8 cellular contexts compared by ENCODE assay signal in genomic region chr1:32703479-32704291, GRCh38. TPM values are rescaled to one million over a fixed set of nuclear protein-coding genes. Genes with fewer than 3 reads are reported as not detected.
DNase-seq lines count a peak whose midpoint lies in the region; ATAC-seq, FAIRE-seq and TF ChIP-seq lines count a peak whose summit lies in the region.

No MANE protein-coding gene starts in this region.

- no peak overlapping the region for H2AFZ ChIP-seq in OCI-LY3 (ENCODE audit: low read depth, low read length)

- H3K36me3 ChIP-seq in BJ (ENCODE audit: control insufficient read depth, insufficient read depth, low read length) (no peaks in the 10 kb centered on the region), OCI-LY3 (replicated peaks; ENCODE audit: low read depth, low read length) (no peaks in the 10 kb centered on the region)

- CTCF ChIA-PET in BJ (lab: Yijun Ruan, JAX), result interaction anchor here (0.9 to 6.6 kb wide), 7 partner anchors 9 to 174 kb away, joined by 3 to 44 read pairs (median 4); no protein-coding TSS in a partner anchor

- H3K4me1 ChIP-seq in OCI-LY3 (ENCODE audit: low read length), result peaks cover 4% of the 10 kb centered on the region; the same call in 1 of the 2 replicates

- TF ChIP-seq POLR2A in GM12891 (IDR thresholded peaks at IDR 0.05; ENCODE audit: low read depth, low read length), result no peak

- H3K79me2 ChIP-seq in OCI-LY3 (ENCODE audit: low read length), result no peaks in the 10 kb centered on the region

- no peaks in the 10 kb centered on the region for H3K27me3 ChIP-seq in BJ (ENCODE audit: control insufficient read depth, insufficient read depth, low read length)
- H3K27me3 ChIP-seq in OCI-LY3 (ENCODE audit: low read depth, low read length), result peaks cover 16% of the 10 kb centered on the region

- H3K4me2 ChIP-seq in OCI-LY3 (ENCODE audit: low read length), result peak overlapping the region; percentile 80

- H3K27ac Mint-ChIP-seq in natural killer cell, result peak overlapping the region in 1 of 2 donors; percentile 19

- H3K36me3 Mint-ChIP-seq in natural killer cell, result no peaks in the 10 kb centered on the region

- H3K27me3 Mint-ChIP-seq in natural killer cell (ENCODE audit: low read depth in 2 of 2), result peaks cover 14 to 26% of the 10 kb centered on the region in 2 donors

- TF ChIP-seq CTCF in BJ (IDR thresholded peaks at IDR 0.05; ENCODE audit: insufficient read depth, low read depth, low read length), result no peak
- no peak for TF ChIP-seq CTCF in OCI-LY3 (IDR thresholded peaks at IDR 0.05; ENCODE audit: low read depth, low read length)
- TF ChIP-seq CTCF in epithelial cell of proximal tubule (conservative IDR thresholded peaks at IDR 0.05; ENCODE audit: low read depth, low read length), result no peak
- no peak for TF ChIP-seq CTCF in natural killer cell (IDR thresholded peaks at IDR 0.05)

- intact Hi-C loops in natural killer cell (cut with micrococcal nuclease), result no loop called here

- no peaks in the 10 kb centered on the region for H3K9me3 Mint-ChIP-seq in natural killer cell

- H3K27ac ChIP-seq in OCI-LY3 (ENCODE audit: low read length), result no peak overlapping the region

- no peaks in the 10 kb centered on the region for H3K9me3 ChIP-seq in OCI-LY3 (ENCODE audit: insufficient read depth, low read length)

- ATAC-seq in natural killer cell (no peak), GM18858 (IDR thresholded peaks at IDR 0.05; ENCODE audit: unreplicated experiment) (no peak)

- FAIRE-seq in GM12891 (lab: Jason Lieb, UNC), result no peak

- POLR2A ChIA-PET in BJ (lab: Charles Lee), result interaction anchor here (0.7 to 1.9 kb wide), 4 partner anchors 16 to 53 kb away, joined by 3 to 14 read pairs (median 4); partner anchors contain the start of gene RBBP4

- H4K20me1 ChIP-seq in OCI-LY3 (ENCODE audit: insufficient read depth, low read length), result no peaks in the 10 kb centered on the region

- H3K4me3 Mint-ChIP-seq in natural killer cell, result peak overlapping the region; percentile 68

- DNase-seq in BJ (ENCODE audit: low read depth) (peak; percentile 93), epithelial cell of proximal tubule (ENCODE audit: low read depth) (peak; percentile 38), natural killer cell (no peak), GM12891 (ENCODE audit: insufficient read length, low spot score) (no peak)
- no peak for DNase-seq in NK-92 treated with Interleukin-12 subunit alpha and Interleukin-12 subunit beta, amount 100 ng/mL, for 24 hours (lab: John Stamatoyannopoulos, UW)
- DNase-seq in activated naive CD4-positive, alpha-beta T cell treated with Interleukin-2 at 50 U/mL for 16 hours, result no peak

- peak overlapping the region; percentile 40; the same call in 1 of the 2 replicates for H3K9ac ChIP-seq in OCI-LY3 (ENCODE audit: low read length)

- H3K4me1 Mint-ChIP-seq in natural killer cell, result peaks cover 7 to 14% of the 10 kb centered on the region in 2 donors

- H3K4me3 ChIP-seq in BJ (ENCODE audit: low read depth, low read length) (peak overlapping the region; percentile 76), OCI-LY3 (ENCODE audit: low read length) (peak overlapping the region; percentile 79), epithelial cell of proximal tubule (ENCODE audit: low read depth, low read length) (peak overlapping the region; percentile 84)

TF ChIP-seq in GM12891, 5 proteins besides CTCF, POLR2A, EP300 and RAD21:
- no peak for TF ChIP-seq POU2F2 (IDR thresholded peaks at IDR 0.05; ENCODE audit: low read depth, low read length)
TF ChIP-seq in GM12891: peak in this region for 0.

RNA-seq across cellular contexts. Expression of gene SYNC, which starts 1.1 kb away (rescaled TPM):
- 57.3 and 60.5 TPM in 2 replicates for polyA plus RNA-seq in BJ (2011; rRNA removed)
- 29.3 and 34.6 TPM in 2 replicates for polyA minus RNA-seq in BJ (2011; rRNA and poly(A)+ RNA removed)
- total RNA-seq in epithelial cell of proximal tubule (6.6 and 10.3 TPM in 2 replicates), natural killer cell (not detected)
- polyA plus RNA-seq in GM12891 (2012; ENCODE audit: low read depth, missing spikeins), result not detected

RNA-seq across cellular contexts. Expression of gene RBBP4, which starts 52.7 kb away (rescaled TPM):
- polyA plus RNA-seq in BJ (2011; rRNA removed), result 67.0 and 102 TPM in 2 replicates
- 64.0 and 72.0 TPM in 2 replicates for polyA minus RNA-seq in BJ (2011; rRNA and poly(A)+ RNA removed)
- 175 and 246 TPM in 2 replicates for total RNA-seq in epithelial cell of proximal tubule
- total RNA-seq in natural killer cell, result 100 to 1,000 TPM; 199 to 241 (median 224) TPM
- 202 TPM for polyA plus RNA-seq in GM12891 (2012; ENCODE audit: low read depth, missing spikeins)

RNA-seq across cellular contexts. Expression of gene ZBTB8OS, which starts 53.3 kb away (rescaled TPM):
- 21.1 and 50.9 TPM in 2 replicates for polyA plus RNA-seq in BJ (2011; rRNA removed)
- 5.8 and 6.4 TPM in 2 replicates for polyA minus RNA-seq in BJ (2011; rRNA and poly(A)+ RNA removed)
- total RNA-seq in epithelial cell of proximal tubule (31.3 and 53.1 TPM in 2 replicates), natural killer cell (10 to 100 TPM; 46.1 to 62.2 (median 55.6) TPM)
- polyA plus RNA-seq in GM12891 (2012; ENCODE audit: low read depth, missing spikeins), result 115 TPM

Comparison
In these comparisons a context has a peak if more than half of its experiments do, and no peak if none do; other contexts are left out.
1. DNase-seq: peak in BJ (single experiment) and epithelial cell of proximal tubule (single experiment); none in natural killer cell (single experiment), GM12891 (single experiment), NK-92 treated with Interleukin-12 subunit alpha and Interleukin-12 subunit beta, amount 100 ng/mL, for 24 hours (single experiment) and activated naive CD4-positive, alpha-beta T cell treated with Interleukin-2 at 50 U/mL for 16 hours (single experiment).
2. Peak in every context shown above with its lines, with median percentiles within 50 percentile points of each other: H3K4me3 ChIP-seq.